In the genomic region with DNA sequence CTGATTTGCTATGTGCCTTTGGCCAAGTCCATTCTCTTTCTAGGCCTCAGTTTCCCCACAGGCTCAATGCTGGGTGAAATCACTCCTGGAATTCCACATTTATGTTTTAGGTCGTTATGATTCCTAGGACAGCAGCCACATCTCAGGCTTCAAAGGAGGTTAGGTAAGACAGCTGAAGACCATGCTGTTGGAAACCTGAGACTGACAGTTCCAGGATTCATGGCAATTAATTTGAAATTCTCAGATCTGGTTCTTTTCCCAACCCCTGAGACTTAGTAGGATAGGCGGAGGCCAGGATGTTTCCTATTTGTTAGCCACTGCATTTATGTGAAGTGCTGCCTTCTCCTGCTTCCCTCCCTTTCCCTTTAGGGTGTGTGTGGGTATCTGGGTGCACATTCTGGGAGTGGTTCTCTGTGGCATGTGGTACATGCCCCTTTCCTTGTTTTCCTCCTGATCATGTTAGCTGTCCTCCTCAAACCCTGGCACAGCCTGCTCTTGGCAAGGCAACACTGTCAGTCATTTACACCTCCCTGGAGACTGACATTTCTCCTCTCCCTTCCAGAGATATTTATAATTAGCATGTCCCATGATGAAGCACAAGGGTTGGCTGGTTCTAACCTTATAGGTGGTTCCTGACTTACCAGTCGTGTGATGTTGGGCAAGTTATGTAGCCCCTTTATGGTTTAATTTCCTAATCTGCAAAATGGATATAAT, we compare ENCODE assay signal across 20 cellular contexts.
DNase-seq lines count a peak whose midpoint lies in the region; ATAC-seq and TF ChIP-seq lines count a peak whose summit lies in the region.
"Had no signal": no experiment of that assay in that cellular context is flagged by ENCODE, and none has a peak within 500 bp of the region (broad histone marks: within the 10 kb centered on the region; RNA-seq: fewer than 3 reads in every experiment).

No MANE protein-coding gene starts in this region.

- 71% methylated on average over 3 of the region's 3 CpGs for WGBS in right cardiac atrium
- WGBS in adrenal gland, 4 donors: 54 to 66% (median 58%) methylated on average over 3 of the region's 3 CpGs

- no peak overlapping the region for H3K27ac ChIP-seq in right cardiac atrium (ENCODE audit: low read length)
- H3K27ac ChIP-seq in adrenal gland: no peak overlapping the region
- H3K27ac ChIP-seq in foreskin keratinocyte: no peak overlapping the region
- H3K27ac ChIP-seq: 22Rv1, BLaER1, C4-2B had no signal

- H3K36me3 ChIP-seq in adrenal gland (replicated peaks in 1 of 2): no peaks in the 10 kb centered on the region
- H3K36me3 ChIP-seq: BLaER1 had no signal

- DNase-seq in DMS 273 (lab: John Stamatoyannopoulos, UW; ENCODE audit: unreplicated experiment) (peak; percentile 38), DMS 273 treated with DMSO at 0.1 percent for 48 hours (lab: John Stamatoyannopoulos, UW) (no peak), right cardiac atrium (no peak), Right ventricle myocardium inferior (ENCODE audit: missing footprints) (no peak), mucosa of gallbladder (ENCODE audit: low spot score) (peak; percentile 51), adrenal gland (no peak), foreskin keratinocyte (no peak)
- no peak for DNase-seq in activated CD4-positive, alpha-beta T cell treated with anti-CD3 and anti-CD28 coated beads, Interleukin-2, amount 50 U/mL, for 48 hours
- DNase-seq: Caco-2; CD4-positive, CD25-positive, alpha-beta regulatory T cell; CD8-positive, alpha-beta T cell; DMS53; DMS79 treated with DMSO at 0.1 percent for 48 hours; GF-D8; GOT3; H7; HCEC 1CT had no signal

- ATAC-seq in right cardiac atrium: peak; percentile 50 to 71
- ATAC-seq in Right ventricle myocardium inferior: no peak
- ATAC-seq in foreskin keratinocyte: no peak
- ATAC-seq: CD8-positive, alpha-beta T cell had no signal

- no peak overlapping the region for H3K4me3 ChIP-seq in right cardiac atrium (ENCODE audit: low read length)
- H3K4me3 ChIP-seq in adrenal gland: no peak overlapping the region
- H3K4me3 ChIP-seq: BLaER1 had no signal

- TF ChIP-seq POLR2A in adrenal gland (IDR thresholded peaks at IDR 0.05): no peak

- H3K4me1 ChIP-seq in right cardiac atrium (ENCODE audit: control insufficient read depth, insufficient read depth, low read length) (no peaks in the 10 kb centered on the region), adrenal gland (replicated peaks in 1 of 2) (no peaks in the 10 kb centered on the region), foreskin keratinocyte (no peaks in the 10 kb centered on the region)
- H3K4me1 ChIP-seq: BLaER1 had no signal

- no peaks in the 10 kb centered on the region for H3K9me3 ChIP-seq in right cardiac atrium (ENCODE audit: control insufficient read depth, low read length)
- H3K9me3 ChIP-seq in adrenal gland (replicated peaks in 1 of 3): no peaks in the 10 kb centered on the region
- H3K9me3 ChIP-seq: BLaER1 had no signal

- H3K27me3 ChIP-seq in right cardiac atrium (ENCODE audit: control insufficient read depth, insufficient read depth) (no peaks in the 10 kb centered on the region), adrenal gland (no peaks in the 10 kb centered on the region), foreskin keratinocyte (no peaks in the 10 kb centered on the region)
- H3K27me3 ChIP-seq: BLaER1 had no signal

- TF ChIP-seq CTCF in adrenal gland (IDR thresholded peaks at IDR 0.05): no peak
- TF ChIP-seq CTCF in foreskin keratinocyte (conservative IDR thresholded peaks at IDR 0.05): no peak

- intact Hi-C loops in right cardiac atrium (cut with DNase I) (no loop called here), Right ventricle myocardium inferior (cut with DNase I) (no loop called here), adrenal gland (cut with DNase I) (no loop called here)

Comparison
In these comparisons a context has a peak if more than half of its experiments do, and no peak if none do; other contexts are left out.
1. DNase-seq: peak in DMS 273 (single experiment) and mucosa of gallbladder (single experiment); none in DMS 273 treated with DMSO at 0.1 percent for 48 hours (single experiment), right cardiac atrium (0 of 3), Right ventricle myocardium inferior (single experiment), adrenal gland (0 of 7), activated CD4-positive, alpha-beta T cell treated with anti-CD3 and anti-CD28 coated beads, Interleukin-2, amount 50 U/mL, for 48 hours (0 of 2) and foreskin keratinocyte (0 of 2).
2. ATAC-seq: peak in right cardiac atrium (2 of 2); none in Right ventricle myocardium inferior (single experiment) and foreskin keratinocyte (single experiment).